ENCODE assay signal across 13 cellular contexts in genomic region chr2:59463401-59463800, GRCh38.
A peak's percentile ranks its signal among the peaks of the same experiment; 100 is the strongest.
DNase-seq lines count a peak whose midpoint lies in the region; ATAC-seq lines count a peak whose summit lies in the region.
"Had no signal": no experiment of that assay in that cellular context is flagged by ENCODE, and none has a peak within 500 bp of the region (broad histone marks: within the 10 kb centered on the region; RNA-seq: fewer than 3 reads in every experiment).

No MANE protein-coding gene starts in this region.

- ATAC-seq in HG03039 (IDR thresholded peaks at IDR 0.05; ENCODE audit: unreplicated experiment) (no peak), HG03196 (IDR thresholded peaks at IDR 0.05; ENCODE audit: unreplicated experiment) (no peak), left colon (no peak)

- H4K8ac ChIP-seq in neuronal stem cell (ENCODE audit: low read depth, low read length) = no peak overlapping the region

- no peak overlapping the region for H2BK120ac ChIP-seq in neuronal stem cell (ENCODE audit: low read depth, low read length)

- H3K23ac ChIP-seq in neuronal stem cell (ENCODE audit: low read depth, low read length, poor library complexity) = no peak overlapping the region

- H3K4me3 ChIP-seq in H7 (ENCODE audit: insufficient read depth, low read depth, low read length) = no peak overlapping the region
- no peak overlapping the region for H3K4me3 ChIP-seq in neuronal stem cell (ENCODE audit: low read length in 2 of 2)
- H3K4me3 ChIP-seq: SJSA1 had no signal

- H2BK12ac ChIP-seq in neuronal stem cell (ENCODE audit: low read length) = no peak overlapping the region

- no peak overlapping the region for H3K27ac ChIP-seq in neuronal stem cell (replicated peaks; ENCODE audit: low read length)
- H3K27ac ChIP-seq: SJSA1 had no signal

- no peak overlapping the region for H3K14ac ChIP-seq in neuronal stem cell (ENCODE audit: low read length)

- intact Hi-C loops in left colon (cut with DNase I, micrococcal nuclease) = no loop called here

- no peak overlapping the region for H2BK5ac ChIP-seq in neuronal stem cell (ENCODE audit: low read length)

- H3K36me3 ChIP-seq in H7 (replicated peaks; ENCODE audit: control insufficient read depth, insufficient read depth, low read length) (no peaks in the 10 kb centered on the region), neuronal stem cell (replicated peaks in 1 of 2; ENCODE audit: control insufficient read depth in 2 of 2, insufficient read depth in 2 of 2, low read length in 2 of 2) (no peaks in the 10 kb centered on the region)
- H3K36me3 ChIP-seq: SJSA1 had no signal

- H3K18ac ChIP-seq in neuronal stem cell (ENCODE audit: low read length) = no peak overlapping the region

- H3K9ac ChIP-seq in neuronal stem cell (ENCODE audit: low read depth, low read length, poor library complexity) = no peak overlapping the region

- no peaks in the 10 kb centered on the region for H3K27me3 ChIP-seq in H7 (ENCODE audit: control insufficient read depth, insufficient read depth, low read length)
- no peaks in the 10 kb centered on the region for H3K27me3 ChIP-seq in neuronal stem cell (ENCODE audit: control insufficient read depth in 3 of 3, insufficient read depth in 3 of 3, low read depth in 1 of 3, low read length in 3 of 3)
- H3K27me3 ChIP-seq: SJSA1 had no signal

- DNase-seq in H7 (peak; percentile 6), astrocyte of the hippocampus (ENCODE audit: low read depth, low spot score) (peak; percentile 8), islet precursor cell (peak; percentile 91), neuronal stem cell (ENCODE audit: low spot score) (peak; percentile 18), dedifferentiated amniotic fluid mesenchymal stem cell (ENCODE audit: extremely low spot score) (no peak), left colon (no peak)
- DNase-seq: CD4-positive, alpha-beta T cell; NCI-H187 treated with DMSO at 0.1 percent for 48 hours; NCI-H510A; NCI-H774 had no signal

- H2AK5ac ChIP-seq in neuronal stem cell (ENCODE audit: low read depth, low read length) = no peak overlapping the region

- no CpG with 5 or more reads among the region's 4 CpGs for WGBS in neuronal stem cell (ENCODE audit: extremely low coverage in 2 of 2, insufficient read length in 2 of 2, insufficient replicate concordance in 1 of 2), 2 donors

- H3K79me1 ChIP-seq in neuronal stem cell (ENCODE audit: low read depth, low read length) = no peaks in the 10 kb centered on the region

- peaks cover 2 to 9% of the 10 kb centered on the region in 2 donors for H3K4me1 ChIP-seq in neuronal stem cell (ENCODE audit: control insufficient read depth in 2 of 2, insufficient read depth in 1 of 2, low read depth in 1 of 2, low read length in 2 of 2)
- H3K4me1 ChIP-seq: SJSA1 had no signal

- no peak overlapping the region for H2BK15ac ChIP-seq in neuronal stem cell (ENCODE audit: low read length)

- H3K9me3 ChIP-seq in neuronal stem cell (replicated peaks in 1 of 2; ENCODE audit: control insufficient read depth in 2 of 2, insufficient read depth in 1 of 2, low read depth in 1 of 2, low read length in 2 of 2) = no peaks in the 10 kb centered on the region
- H3K9me3 ChIP-seq: SJSA1 had no signal

- no peak overlapping the region for H2AFZ ChIP-seq in neuronal stem cell (ENCODE audit: low read length)

- H3K4ac ChIP-seq in neuronal stem cell (ENCODE audit: low read length) = no peak overlapping the region

- H3K4me2 ChIP-seq in neuronal stem cell (ENCODE audit: insufficient read depth, low read length, poor library complexity, severe bottlenecking) = no peak overlapping the region

- H4K91ac ChIP-seq in neuronal stem cell (ENCODE audit: low read depth, low read length, poor library complexity) = no peak overlapping the region

Comparison
In these comparisons a context has a peak if more than half of its experiments do, and no peak if none do; other contexts are left out.
1. DNase-seq: peak in H7 (single experiment), astrocyte of the hippocampus (single experiment), islet precursor cell (single experiment) and neuronal stem cell (single experiment); none in dedifferentiated amniotic fluid mesenchymal stem cell (single experiment) and left colon (0 of 2).